8 cellular contexts compared by ENCODE assay signal in the genomic region with DNA sequence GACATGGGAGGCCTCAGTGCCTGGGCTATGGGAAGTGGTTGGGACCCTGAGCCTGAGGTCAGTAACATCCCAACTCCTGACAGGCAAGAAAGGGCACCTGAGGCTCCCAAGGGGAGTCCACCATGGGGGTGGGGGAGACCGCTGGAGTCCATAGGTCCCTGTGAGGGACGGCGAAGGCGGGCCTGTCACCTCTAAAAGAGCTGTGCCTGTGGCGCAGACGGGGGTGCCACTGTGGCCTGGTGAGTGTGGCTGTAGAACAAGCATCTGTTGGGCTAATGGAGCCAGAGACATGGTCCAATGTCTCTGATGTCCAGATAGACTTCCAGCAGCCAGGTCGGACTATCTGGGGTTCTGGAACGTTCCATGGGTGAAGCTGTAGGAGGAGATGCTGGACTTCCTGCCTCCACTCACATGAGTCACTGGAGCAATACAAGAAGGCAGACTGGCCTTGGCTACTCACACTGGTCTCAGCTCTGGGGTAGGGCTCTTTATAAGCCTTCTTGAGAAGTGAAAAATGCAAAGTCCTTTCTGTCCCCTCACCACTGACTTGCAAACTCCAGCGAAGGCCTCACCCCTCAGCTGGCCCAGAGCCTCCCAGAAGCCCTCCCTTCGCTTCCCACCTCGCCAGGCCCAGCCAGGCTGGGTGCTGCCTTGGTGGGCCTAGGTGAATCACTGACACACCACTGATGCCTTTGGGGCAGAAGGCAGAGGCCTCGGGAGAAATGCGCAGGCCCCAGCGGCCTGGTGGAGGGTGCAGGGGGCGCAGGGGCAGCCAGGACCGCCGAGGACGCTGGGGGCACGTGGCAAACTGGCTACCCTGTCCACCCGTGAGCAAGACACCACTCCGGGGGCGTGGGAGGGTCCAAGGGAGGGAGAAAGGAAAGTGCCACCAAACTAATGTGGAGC. TPM values are rescaled to one million over a fixed set of nuclear protein-coding genes. Genes with fewer than 3 reads are reported as not detected.
DNase-seq lines count a peak whose midpoint lies in the region; ATAC-seq and TF ChIP-seq lines count a peak whose summit lies in the region.

No MANE protein-coding gene starts in this region.

- no TSS peak for BruUV-seq in Panc1 (replicated peaks; lab: Mats Ljungman, UMichigan)

- H3K9me3 ChIP-seq in Panc1 (ENCODE audit: control insufficient read depth, insufficient read depth, low read depth, low read length) (no peaks in the 10 kb centered on the region), uterus (no peaks in the 10 kb centered on the region)

- no peaks in the 10 kb centered on the region for H3K27me3 Mint-ChIP-seq in mesothelial cell of epicardium (ENCODE audit: low read depth)

- H3K4me1 ChIP-seq in Panc1 (ENCODE audit: control insufficient read depth, insufficient read depth, low read length) (peaks cover 15% of the 10 kb centered on the region), uterus (no peaks in the 10 kb centered on the region)

- H3K4me3 Mint-ChIP-seq in mesothelial cell of epicardium, result peak overlapping the region; percentile 79

- peaks cover 30% of the 10 kb centered on the region for H3K4me1 Mint-ChIP-seq in mesothelial cell of epicardium

- peak overlapping the region; percentile 97 for H3K27ac Mint-ChIP-seq in mesothelial cell of epicardium

- POLR2A ChIA-PET in Panc1 (lab: Charles Lee), result no interaction called here

- ATAC-seq in Panc1 (peak; percentile 40), HG02588 (IDR thresholded peaks at IDR 0.05; ENCODE audit: unreplicated experiment) (no peak), HG02970 (IDR thresholded peaks at IDR 0.05; ENCODE audit: low FRiP score, unreplicated experiment) (no peak), HG03457 (IDR thresholded peaks at IDR 0.05; ENCODE audit: unreplicated experiment) (no peak)

- TF ChIP-seq POLR2A in uterus (IDR thresholded peaks at IDR 0.05), result no peak

- intact Hi-C loops in Panc1 (cut with micrococcal nuclease; ENCODE audit: unreplicated experiment), result no loop called here
- intact Hi-C loops in uterus (cut with DNase I; ENCODE audit: low total_unique reads), result no loop called here

- no peaks in the 10 kb centered on the region for H3K9me3 Mint-ChIP-seq in mesothelial cell of epicardium

- CTCF ChIA-PET in Panc1 (lab: Charles Lee), result no interaction called here

- in situ Hi-C loops in Panc1 (cut with HindIII; ENCODE audit: low pct_unique_long_range_greater_than_20kb, low sequenced_read_pairs), result no loop called here

- H3K36me3 ChIP-seq in Panc1 (ENCODE audit: control insufficient read depth, insufficient read depth, low read length) (no peaks in the 10 kb centered on the region; the same call in 1 of the 2 replicates), uterus (no peaks in the 10 kb centered on the region)

- no peaks in the 10 kb centered on the region for H3K27me3 ChIP-seq in Panc1 (ENCODE audit: control insufficient read depth, insufficient read depth, low read length)
- H3K27me3 ChIP-seq in uterus, result no peaks in the 10 kb centered on the region

- peak overlapping the region; percentile 73 for H3K27ac ChIP-seq in Panc1 (ENCODE audit: low read length)
- peak overlapping the region; percentile 71 to 78 for H3K27ac ChIP-seq in uterus

- no peaks in the 10 kb centered on the region for H3K36me3 Mint-ChIP-seq in mesothelial cell of epicardium

- no peak for TF ChIP-seq CTCF in GM12875 (IDR thresholded peaks at IDR 0.05; ENCODE audit: borderline replicate concordance, insufficient read depth, low read depth, low read length)
- no peak for TF ChIP-seq CTCF in Panc1 (IDR thresholded peaks at IDR 0.05)
- TF ChIP-seq CTCF in mesothelial cell of epicardium (IDR thresholded peaks at IDR 0.05; ENCODE audit: unreplicated experiment), result no peak
- TF ChIP-seq CTCF in uterus (IDR thresholded peaks at IDR 0.05), result no peak

- H3K4me3 ChIP-seq in GM12875 (ENCODE audit: low read depth, low read length) (peak overlapping the region; percentile 40), Panc1 (ENCODE audit: low read depth in 2 of 2, low read length in 2 of 2) (no peak overlapping the region), uterus (no peak overlapping the region)

- no peak for DNase-seq in Panc1 (ENCODE audit: low read depth, low spot score)
- peak; percentile 23 for DNase-seq in cerebellum (ENCODE audit: low spot score)
- no peak for DNase-seq in mesothelial cell of epicardium (ENCODE audit: low spot score in 2 of 2, unreplicated experiment in 2 of 2)
- peak; percentile 32 to 34 for DNase-seq in uterus

RNA-seq across cellular contexts. Expression of a gene that starts 1.1 kb away (rescaled TPM):
- total RNA-seq in Panc1 (2021; ENCODE audit: unreplicated experiment) (37.6 TPM), cerebellum (17.8 TPM), mesothelial cell of epicardium (26.4 to 26.9 TPM (median 26.5 TPM) in 3 replicates), uterus (10 to 100 TPM in 3 of 4 donors, 1 to 10 TPM in 1; 7.4 to 33.1 (median 22.1) TPM)
- 32.3 TPM for polyA plus RNA-seq in Panc1 (2012; ENCODE audit: insufficient read length)

Comparison
In these comparisons a context has a peak if more than half of its experiments do, and no peak if none do; other contexts are left out.
1. DNase-seq: peak in cerebellum (single experiment) and uterus (2 of 2); none in Panc1 (single experiment) and mesothelial cell of epicardium (0 of 2).